ENCODE assay signal across 20 cellular contexts in genomic region chr1:45574105-45574626, GRCh38. TPM values are rescaled to one million over a fixed set of nuclear protein-coding genes. Genes with fewer than 3 reads are reported as not detected.
DNase-seq lines count a peak whose midpoint lies in the region; ATAC-seq and TF ChIP-seq lines count a peak whose summit lies in the region.
"Had no signal": no experiment of that assay in that cellular context is flagged by ENCODE, and none has a peak within 500 bp of the region (broad histone marks: within the 10 kb centered on the region; RNA-seq: fewer than 3 reads in every experiment).

No MANE protein-coding gene starts in this region.

- H3K27ac ChIP-seq in GM23338 (ENCODE audit: low read depth) (peak overlapping the region; percentile 83; the same call in 1 of the 2 replicates), OCI-LY7 (ENCODE audit: low read depth, low read length, poor library complexity, severe bottlenecking) (no peak overlapping the region), neuronal stem cell (replicated peaks; ENCODE audit: low read length) (no peak overlapping the region)
- H3K27ac ChIP-seq: HL-60 had no signal

- H3K27ac Mint-ChIP-seq in GM23338 (no peak overlapping the region), WTC11 (no peak overlapping the region)
- H3K27ac Mint-ChIP-seq: HFFc6 had no signal

- ATAC-seq in GM23338 (no peak), WTC11 (no peak), sciatic nerve (no peak)
- ATAC-seq: HCT116 had no signal

- H2BK15ac ChIP-seq in neuronal stem cell (ENCODE audit: low read length): no peak overlapping the region

- no peak overlapping the region for H2BK5ac ChIP-seq in neuronal stem cell (ENCODE audit: low read length)

- H3K4me1 ChIP-seq in GM23338 (ENCODE audit: insufficient read depth): peaks cover 43% of the 10 kb centered on the region
- H3K4me1 ChIP-seq in OCI-LY7 (ENCODE audit: insufficient read depth, low read length, poor library complexity, severe bottlenecking): peaks cover 11% of the 10 kb centered on the region
- H3K4me1 ChIP-seq in neuronal stem cell (ENCODE audit: control insufficient read depth in 2 of 2, insufficient read depth in 1 of 2, low read depth in 1 of 2, low read length in 2 of 2): peaks cover 0 to 2% of the 10 kb centered on the region in 2 donors
- H3K4me1 ChIP-seq: BE2C had no signal

- POLR2A ChIA-PET in WTC11 (lab: Charles Lee) (interaction anchor here (1.3 kb wide), 1 partner anchor 52 kb away, joined by 3 read pairs; the partner anchor contains the start of gene PRDX1), OCI-LY7 (lab: Charles Lee) (interaction anchor here (0.6 kb wide), 1 partner anchor 29 kb away, joined by 3 read pairs; no protein-coding TSS in a partner anchor)

- H3K36me3 ChIP-seq in GM23338 (ENCODE audit: insufficient read depth): peaks cover 7% of the 10 kb centered on the region; the same call in 1 of the 2 replicates
- peaks cover 29% of the 10 kb centered on the region for H3K36me3 ChIP-seq in OCI-LY7 (ENCODE audit: insufficient read depth, low read length)
- H3K36me3 ChIP-seq in neuronal stem cell (replicated peaks in 1 of 2; ENCODE audit: control insufficient read depth in 2 of 2, insufficient read depth in 2 of 2, low read length in 2 of 2): peaks cover 11 to 24% of the 10 kb centered on the region in 2 donors

- no peak overlapping the region for H2AK5ac ChIP-seq in neuronal stem cell (ENCODE audit: low read depth, low read length)

- WGBS in neuronal stem cell (ENCODE audit: extremely low coverage in 2 of 2, insufficient read length in 2 of 2, insufficient replicate concordance in 1 of 2), 2 donors: no CpG with 5 or more reads among the region's 7 CpGs

- H2AFZ ChIP-seq in GM23338 (no peak overlapping the region), OCI-LY7 (ENCODE audit: low read length) (no peak overlapping the region), neuronal stem cell (ENCODE audit: low read length) (no peak overlapping the region)

- peak overlapping the region; percentile 63 for H3K4me2 ChIP-seq in GM23338
- H3K4me2 ChIP-seq in OCI-LY7 (ENCODE audit: low read length): no peak overlapping the region
- H3K4me2 ChIP-seq in neuronal stem cell (ENCODE audit: insufficient read depth, low read length, poor library complexity, severe bottlenecking): no peak overlapping the region

- intact Hi-C loops in sciatic nerve (cut with DNase I): no loop called here
- intact Hi-C loops in OCI-LY7 (cut with micrococcal nuclease; ENCODE audit: unreplicated experiment): no loop called here

- H3K36me3 Mint-ChIP-seq in GM23338 (ENCODE audit: low read depth) (peaks cover 36% of the 10 kb centered on the region), WTC11 (peaks cover 20% of the 10 kb centered on the region)

- H3K18ac ChIP-seq in neuronal stem cell (ENCODE audit: low read length): no peak overlapping the region

- peaks cover 2% of the 10 kb centered on the region for H3K27me3 Mint-ChIP-seq in GM23338 (ENCODE audit: insufficient read depth, low read depth, poor library complexity)
- no peaks in the 10 kb centered on the region for H3K27me3 Mint-ChIP-seq in WTC11 (ENCODE audit: low read depth)
- H3K27me3 Mint-ChIP-seq: CD4-positive, CD25-positive, alpha-beta regulatory T cell had no signal

- H3K23ac ChIP-seq in neuronal stem cell (ENCODE audit: low read depth, low read length, poor library complexity): no peak overlapping the region

- no peak overlapping the region for H2BK120ac ChIP-seq in neuronal stem cell (ENCODE audit: low read depth, low read length)

- H4K20me1 ChIP-seq in GM23338 (replicated peaks; ENCODE audit: insufficient read depth) (peaks cover 3% of the 10 kb centered on the region), OCI-LY7 (ENCODE audit: insufficient read depth, low read length) (no peaks in the 10 kb centered on the region)

- no peak overlapping the region for H4K8ac ChIP-seq in neuronal stem cell (ENCODE audit: low read depth, low read length)

- H3K9me2 ChIP-seq in GM23338 (ENCODE audit: insufficient read depth) (no peaks in the 10 kb centered on the region), OCI-LY7 (ENCODE audit: insufficient read depth, low read length) (no peaks in the 10 kb centered on the region)

- no peak overlapping the region for H3K4me3 ChIP-seq in GM23338
- no peak overlapping the region for H3K4me3 ChIP-seq in OCI-LY7 (ENCODE audit: low read depth, low read length, poor library complexity, severe bottlenecking)
- no peak overlapping the region for H3K4me3 ChIP-seq in neuronal stem cell (ENCODE audit: low read length in 2 of 2)

- no peak overlapping the region for H3K4ac ChIP-seq in neuronal stem cell (ENCODE audit: low read length)

- H3F3A ChIP-seq in GM23338 (replicated peaks; ENCODE audit: low read depth): peaks cover 21% of the 10 kb centered on the region

- no peak overlapping the region for H3K9ac ChIP-seq in neuronal stem cell (ENCODE audit: low read depth, low read length, poor library complexity)

- CTCF ChIA-PET in WTC11 (lab: Charles Lee) (no interaction called here), OCI-LY7 (lab: Charles Lee; ENCODE audit: unreplicated experiment) (no interaction called here)

- TF ChIP-seq CTCF in GM23338 (conservative IDR thresholded peaks at IDR 0.05; ENCODE audit: low read depth in 2 of 2): no peak
- TF ChIP-seq CTCF in WTC11 (IDR thresholded peaks at IDR 0.05): no peak
- TF ChIP-seq CTCF in OCI-LY7 (conservative IDR thresholded peaks at IDR 0.05; ENCODE audit: low read length): no peak

- H3K4me3 Mint-ChIP-seq in GM23338: no peak overlapping the region
- no peak overlapping the region for H3K4me3 Mint-ChIP-seq in WTC11
- H3K4me3 Mint-ChIP-seq: CD4-positive, CD25-positive, alpha-beta regulatory T cell; HFFc6 had no signal

- H3K79me2 ChIP-seq in GM23338 (replicated peaks; ENCODE audit: insufficient read depth) (peaks cover 9% of the 10 kb centered on the region; the same call in 1 of the 2 replicates), OCI-LY7 (ENCODE audit: insufficient read depth, low read depth, low read length) (no peaks in the 10 kb centered on the region)

- no peaks in the 10 kb centered on the region for H3K9me3 ChIP-seq in OCI-LY7 (ENCODE audit: low read length)
- H3K9me3 ChIP-seq in neuronal stem cell (replicated peaks in 1 of 2; ENCODE audit: control insufficient read depth in 2 of 2, insufficient read depth in 1 of 2, low read depth in 1 of 2, low read length in 2 of 2): no peaks in the 10 kb centered on the region
- H3K9me3 ChIP-seq: BE2C had no signal

- BruUV-seq in OCI-LY7 (replicated peaks; lab: Mats Ljungman, UMichigan): no TSS peak

- H2BK12ac ChIP-seq in neuronal stem cell (ENCODE audit: low read length): no peak overlapping the region

- H3K79me1 ChIP-seq in neuronal stem cell (ENCODE audit: low read depth, low read length): no peaks in the 10 kb centered on the region

- H3K9me3 Mint-ChIP-seq in GM23338: peaks cover 14% of the 10 kb centered on the region
- peaks cover 10% of the 10 kb centered on the region for H3K9me3 Mint-ChIP-seq in WTC11
- H3K9me3 Mint-ChIP-seq: CD4-positive, CD25-positive, alpha-beta regulatory T cell; HFFc6 had no signal

- DNase-seq in GM23338 (ENCODE audit: low spot score) (no peak), WTC11 (ENCODE audit: low spot score) (no peak), mesenteric fat pad (ENCODE audit: low spot score) (peak; percentile 1), sciatic nerve (ENCODE audit: low spot score) (peak; percentile 25), OCI-LY7 (ENCODE audit: low spot score) (no peak), amygdala (lab: John Stamatoyannopoulos, UW) (no peak), neuronal stem cell (ENCODE audit: low spot score) (no peak)
- DNase-seq: ACHN; BE2C; C1 segment of cervical spinal cord; Calu3; CD4-positive, CD25-positive, alpha-beta regulatory T cell; DMS79 treated with DMSO at 0.1 percent for 48 hours; GF-D8; GOT3; H7; HFFc6; IMR-90 had no signal

- H4K91ac ChIP-seq in neuronal stem cell (ENCODE audit: low read depth, low read length, poor library complexity): no peak overlapping the region

- H3K4me1 Mint-ChIP-seq in GM23338: peaks cover 40% of the 10 kb centered on the region
- H3K4me1 Mint-ChIP-seq in WTC11: peaks cover 48% of the 10 kb centered on the region
- H3K4me1 Mint-ChIP-seq: CD4-positive, CD25-positive, alpha-beta regulatory T cell had no signal

- H3K27me3 ChIP-seq in GM23338 (ENCODE audit: insufficient read depth): no peaks in the 10 kb centered on the region
- H3K27me3 ChIP-seq in neuronal stem cell (ENCODE audit: control insufficient read depth in 3 of 3, insufficient read depth in 3 of 3, low read depth in 1 of 3, low read length in 3 of 3): no peaks in the 10 kb centered on the region
- H3K27me3 ChIP-seq: BE2C had no signal

- H3K14ac ChIP-seq in neuronal stem cell (ENCODE audit: low read length): no peak overlapping the region

RNA-seq across cellular contexts. Expression of gene NASP, which starts 9.7 kb away (rescaled TPM):
- 254 and 294 TPM in 2 replicates for total RNA-seq in GM23338 (2014; rRNA removed; shearing (Covaris generic))
- polyA plus RNA-seq in GM23338 (2016; fragmentation: Nextera tagmentation; extraction: Ambion mirVana): 1,008 and 1,039 TPM in 2 replicates
- 488 to 535 TPM (median 489 TPM) in 3 replicates for total RNA-seq in WTC11 (2021)
- 57.6 TPM for total RNA-seq in mesenteric fat pad
- total RNA-seq in sciatic nerve: 66.8 TPM
- total RNA-seq in OCI-LY7 (2014; rRNA removed; shearing (Covaris generic)): 210 and 267 TPM in 2 replicates
- total RNA-seq in OCI-LY7 (2022): 373 and 394 TPM in 2 replicates
- 328 TPM for polyA plus RNA-seq in neuronal stem cell (2013, experiment 1 of 2)
- 336 TPM for polyA plus RNA-seq in neuronal stem cell (2013, experiment 2 of 2)

RNA-seq across cellular contexts. Expression of gene AKR1A1, which starts 23.5 kb away (rescaled TPM):
- 172 and 186 TPM in 2 replicates for total RNA-seq in GM23338 (2014; rRNA removed; shearing (Covaris generic))
- 275 and 293 TPM in 2 replicates for polyA plus RNA-seq in GM23338 (2016; fragmentation: Nextera tagmentation; extraction: Ambion mirVana)
- total RNA-seq in WTC11 (2021) (338 to 380 TPM (median 371 TPM) in 3 replicates), mesenteric fat pad (132 TPM), sciatic nerve (96.3 TPM), OCI-LY7 (2022) (141 and 152 TPM in 2 replicates)
- 110 and 142 TPM in 2 replicates for total RNA-seq in OCI-LY7 (2014; rRNA removed; shearing (Covaris generic))
- 208 TPM for polyA plus RNA-seq in neuronal stem cell (2013, experiment 1 of 2)
- polyA plus RNA-seq in neuronal stem cell (2013, experiment 2 of 2): 213 TPM

RNA-seq across cellular contexts. Expression of gene CCDC17, which starts 49.7 kb away (rescaled TPM):
- total RNA-seq in GM23338 (2014; rRNA removed; shearing (Covaris generic)): 1.0 and 2.2 TPM in 2 replicates
- polyA plus RNA-seq in GM23338 (2016; fragmentation: Nextera tagmentation; extraction: Ambion mirVana): 0.57 and 0.90 TPM in 2 replicates
- total RNA-seq in WTC11 (2021) (2.1 to 3.5 TPM (median 2.4 TPM) in 3 replicates), mesenteric fat pad (2.4 TPM), sciatic nerve (5.2 TPM), OCI-LY7 (2022) (5.0 and 5.6 TPM in 2 replicates)
- 2.8 and 3.2 TPM in 2 replicates for total RNA-seq in OCI-LY7 (2014; rRNA removed; shearing (Covaris generic))
- polyA plus RNA-seq in neuronal stem cell (2013, experiment 1 of 2): 0.26 TPM
- polyA plus RNA-seq in neuronal stem cell (2013, experiment 2 of 2): 0.25 TPM

RNA-seq across cellular contexts. Expression of gene PRDX1, which starts 52.5 kb away (rescaled TPM):
- total RNA-seq in GM23338 (2014; rRNA removed; shearing (Covaris generic)): 1,070 and 1,109 TPM in 2 replicates
- 2,149 and 2,351 TPM in 2 replicates for polyA plus RNA-seq in GM23338 (2016; fragmentation: Nextera tagmentation; extraction: Ambion mirVana)
- 1,102 to 1,197 TPM (median 1,130 TPM) in 3 replicates for total RNA-seq in WTC11 (2021)
- total RNA-seq in mesenteric fat pad: 495 TPM
- total RNA-seq in sciatic nerve: 330 TPM
- total RNA-seq in OCI-LY7 (2014; rRNA removed; shearing (Covaris generic)): 725 and 814 TPM in 2 replicates
- 851 and 938 TPM in 2 replicates for total RNA-seq in OCI-LY7 (2022)
- polyA plus RNA-seq in neuronal stem cell (2013, experiment 1 of 2): 459 TPM
- polyA plus RNA-seq in neuronal stem cell (2013, experiment 2 of 2): 467 TPM

Comparison
In these comparisons a context has a peak if more than half of its experiments do, and no peak if none do; other contexts are left out.
1. DNase-seq: peak in mesenteric fat pad (single experiment) and sciatic nerve (single experiment); none in GM23338 (single experiment), WTC11 (single experiment), OCI-LY7 (single experiment), amygdala (0 of 56) and neuronal stem cell (single experiment).